Comparison of ENCODE assay signal across 25 cellular contexts in genomic region chr1:150142083-150142482, GRCh38.
"Had no signal": no experiment of that assay in that cellular context is flagged by ENCODE, and none has a peak within 500 bp of the region (broad histone marks: within the 10 kb centered on the region; RNA-seq: fewer than 3 reads in every experiment).

No MANE protein-coding gene starts in this region.

- H3K27me3 Mint-ChIP-seq: activated CD4-positive, alpha-beta T cell treated with anti-CD3 and anti-CD28 coated beads for 36 hours; central memory CD8-positive, alpha-beta T cell; natural killer cell treated with Interleukin-12 subunit alpha and Interleukin-12 subunit beta and Interleukin-15 and Interleukin-18, amount 100 ng/mL, for 72 hours had no signal

- H3K9me3 Mint-ChIP-seq: activated naive CD4-positive, alpha-beta T cell treated with anti-CD3 and anti-CD28 coated beads, Interleukin-2, amount 50 U/mL, for 72 hours; activated T-cell treated with anti-CD3 and anti-CD28 coated beads, Interleukin-2, amount 50 U/mL, for 72 hours; central memory CD8-positive, alpha-beta T cell; dendritic cell treated with granulocyte-macrophage colony-stimulating factor and Interleukin-4, amounts not matched to agents 40 ng/mL and 50 ng/mL, for 4 days; natural killer cell treated with Interleukin-12 subunit alpha and Interleukin-12 subunit beta and Interleukin-15 and Interleukin-18, amount 100 ng/mL, for 72 hours had no signal

- ATAC-seq: activated CD4-positive, alpha-beta T cell treated with anti-CD3 and anti-CD28 coated beads for 36 hours; activated CD8-positive, alpha-beta T cell treated with anti-CD3 and anti-CD28 coated beads, Interleukin-2, amount 10 ng/mL, durations not matched to agents 7 days and 5 days; activated naive CD4-positive, alpha-beta T cell treated with anti-CD3 and anti-CD28 coated beads, Interleukin-2, amount 50 U/mL, for 72 hours; activated T-cell treated with anti-CD3 and anti-CD28 coated beads, Interleukin-2, amount 50 U/mL, for 72 hours; natural killer cell treated with Interleukin-12 subunit alpha and Interleukin-12 subunit beta and Interleukin-15 and Interleukin-18, amount 100 ng/mL, for 72 hours; right cardiac atrium; stimulated activated naive CD8-positive, alpha-beta T cell treated with anti-CD3 and anti-CD28 coated beads, Interleukin-15, Interleukin-2, amounts not matched to agents 100 U/mL and 50 U/mL, for 24 hours had no signal

- H3K27ac Mint-ChIP-seq: activated CD8-positive, alpha-beta T cell treated with anti-CD3 and anti-CD28 coated beads, Interleukin-2, amount 10 ng/mL, durations not matched to agents 7 days and 5 days; activated naive CD4-positive, alpha-beta T cell treated with anti-CD3 and anti-CD28 coated beads, Interleukin-2, amount 50 U/mL, for 72 hours; activated T-cell treated with anti-CD3 and anti-CD28 coated beads, Interleukin-2, amount 50 U/mL, for 72 hours; dendritic cell treated with granulocyte-macrophage colony-stimulating factor and Interleukin-4, amounts not matched to agents 40 ng/mL and 50 ng/mL, for 4 days; natural killer cell treated with Interleukin-12 subunit alpha and Interleukin-12 subunit beta and Interleukin-15 and Interleukin-18, amount 100 ng/mL, for 72 hours had no signal

- H3K36me3 Mint-ChIP-seq: activated naive CD4-positive, alpha-beta T cell treated with anti-CD3 and anti-CD28 coated beads, Interleukin-2, amount 50 U/mL, for 72 hours; natural killer cell treated with Interleukin-12 subunit alpha and Interleukin-12 subunit beta and Interleukin-15 and Interleukin-18, amount 100 ng/mL, for 72 hours had no signal

- H3K4me1 Mint-ChIP-seq: central memory CD8-positive, alpha-beta T cell had no signal

- H3K4me3 ChIP-seq: breast epithelium, esophagus squamous epithelium, thoracic aorta had no signal

- DNase-seq: activated CD4-positive, alpha-beta T cell treated with anti-CD3 and anti-CD28 coated beads for 36 hours; activated CD4-positive, CD25-positive, alpha-beta regulatory T cell; activated CD8-positive, alpha-beta T cell treated with anti-CD3 and anti-CD28 coated beads, Interleukin-2, amount 10 ng/mL, durations not matched to agents 7 days and 5 days; activated naive CD4-positive, alpha-beta T cell; activated T-cell treated with anti-CD3 and anti-CD28 coated beads for 4 hours; activated T-cell treated with anti-CD3 and anti-CD28 coated beads, Interleukin-2, amount 50 U/mL, for 72 hours; effector CD4-positive, alpha-beta T cell; esophagus squamous epithelium; glutamatergic neuron; midbrain; right cardiac atrium; stimulated activated CD4-positive, alpha-beta T cell treated with anti-CD3 and anti-CD28 coated beads, Interleukin-2, amount 100 ng/mL, for 48 hours; stimulated activated naive CD8-positive, alpha-beta T cell treated with anti-CD3 and anti-CD28 coated beads, Interleukin-15, Interleukin-2, amounts not matched to agents 100 U/mL and 50 U/mL, for 24 hours; T-helper 1 cell; trophoblast cell had no signal

- H3K27me3 ChIP-seq: breast epithelium, esophagus squamous epithelium had no signal

- H3K4me1 ChIP-seq: breast epithelium, esophagus squamous epithelium had no signal

- H3K27ac ChIP-seq: breast epithelium, epithelial cell of prostate, esophagus squamous epithelium, thoracic aorta had no signal

- H3K36me3 ChIP-seq: breast epithelium, thoracic aorta had no signal

- H3K9me3 ChIP-seq: breast epithelium, esophagus squamous epithelium, thoracic aorta had no signal

- FAIRE-seq: frontal cortex, islet of Langerhans, urothelium cell line had no signal

- H3K4me3 Mint-ChIP-seq: activated CD4-positive, alpha-beta T cell treated with anti-CD3 and anti-CD28 coated beads for 36 hours; activated CD8-positive, alpha-beta T cell treated with anti-CD3 and anti-CD28 coated beads, Interleukin-2, amount 10 ng/mL, durations not matched to agents 7 days and 5 days; activated T-cell treated with anti-CD3 and anti-CD28 coated beads, Interleukin-2, amount 50 U/mL, for 72 hours; central memory CD8-positive, alpha-beta T cell; dendritic cell treated with granulocyte-macrophage colony-stimulating factor and Interleukin-4, amounts not matched to agents 40 ng/mL and 50 ng/mL, for 4 days; natural killer cell treated with Interleukin-12 subunit alpha and Interleukin-12 subunit beta and Interleukin-15 and Interleukin-18, amount 100 ng/mL, for 72 hours had no signal
